Comparison of ENCODE assay signal across 33 cellular contexts in genomic region chr20:44123251-44123650, GRCh38.
DNase-seq lines count a peak whose midpoint lies in the region; ATAC-seq and TF ChIP-seq lines count a peak whose summit lies in the region.
"Had no signal": no experiment of that assay in that cellular context is flagged by ENCODE, and none has a peak within 500 bp of the region (broad histone marks: within the 10 kb centered on the region; RNA-seq: fewer than 3 reads in every experiment).

No MANE protein-coding gene starts in this region.

- H3K4me1 ChIP-seq in BLaER1 treated with 17β-estradiol and CSF1 and Interleukin-3, amounts not matched to agents 10 nM and 100 nM, result peaks cover 0 to 28% (median 21%) of the 10 kb centered on the region in 10 experiments; a peak in 14 of 20 replicates
- no peaks in the 10 kb centered on the region for H3K4me1 ChIP-seq in endodermal cell (ENCODE audit: control insufficient read depth, insufficient read depth, low read length)
- H3K4me1 ChIP-seq in right cardiac atrium (ENCODE audit: control insufficient read depth, insufficient read depth, low read length), result peaks cover 3% of the 10 kb centered on the region
- peaks cover 21% of the 10 kb centered on the region for H3K4me1 ChIP-seq in rectal smooth muscle tissue (ENCODE audit: control insufficient read depth, insufficient read depth, low read length)
- H3K4me1 ChIP-seq: prostate gland, thyroid gland had no signal

- H3K4me1 Mint-ChIP-seq in endodermal cell (no peaks in the 10 kb centered on the region), T-cell (no peaks in the 10 kb centered on the region)
- H3K4me1 Mint-ChIP-seq: activated CD4-positive, alpha-beta T cell treated with anti-CD3 and anti-CD28 coated beads for 36 hours; CD8-positive, alpha-beta memory T cell; stimulated activated naive CD8-positive, alpha-beta T cell treated with anti-CD3 and anti-CD28 coated beads, Interleukin-15, amount 100 ng/mL, for 72 hours had no signal

- ATAC-seq in right cardiac atrium (peak; percentile 10 to 17), GM18868 (IDR thresholded peaks at IDR 0.05; ENCODE audit: unreplicated experiment) (no peak), T-cell (replicated peaks in 1 of 4) (no peak), GM19351 (IDR thresholded peaks at IDR 0.05; ENCODE audit: unreplicated experiment) (no peak)
- ATAC-seq: activated CD4-positive, alpha-beta T cell treated with anti-CD3 and anti-CD28 coated beads for 36 hours; activated CD8-positive, alpha-beta T cell treated with anti-CD3 and anti-CD28 coated beads for 36 hours; left colon; stimulated activated naive CD8-positive, alpha-beta T cell treated with anti-CD3 and anti-CD28 coated beads, Interleukin-15, amount 100 ng/mL, for 72 hours had no signal

- H3K9me3 Mint-ChIP-seq in endodermal cell, result no peaks in the 10 kb centered on the region
- no peaks in the 10 kb centered on the region for H3K9me3 Mint-ChIP-seq in T-cell
- H3K9me3 Mint-ChIP-seq: activated CD8-positive, alpha-beta T cell treated with anti-CD3 and anti-CD28 coated beads for 36 hours; activated T-helper 1 cell treated with anti-CD3 and anti-CD28 coated beads, Interleukin-12 subunit alpha, Interleukin-12 subunit beta, Interleukin-2, Interleukin-4 antibody, amounts not matched to agents 30 ng/mL and 10 ng/mL and 1 ng/mL, durations not matched to agents 14 hours and 24 hours and 36 hours; CD8-positive, alpha-beta memory T cell; stimulated activated naive CD8-positive, alpha-beta T cell treated with anti-CD3 and anti-CD28 coated beads, Interleukin-15, amount 100 ng/mL, for 72 hours; T-helper 2 cell treated with Interferon-gamma antibody and Interleukin-4, amounts not matched to agents 5 μg/mL and 100 μg/mL, for 36 hours had no signal

- no peaks in the 10 kb centered on the region; a peak in 1 of 22 replicates for H3K36me3 ChIP-seq in BLaER1 treated with 17β-estradiol and CSF1 and Interleukin-3, amounts not matched to agents 10 nM and 100 nM
- H3K36me3 ChIP-seq in endodermal cell (ENCODE audit: control insufficient read depth, insufficient read depth, low read length) (no peaks in the 10 kb centered on the region), rectal smooth muscle tissue (ENCODE audit: control insufficient read depth, insufficient read depth, low read length) (no peaks in the 10 kb centered on the region)
- H3K36me3 ChIP-seq: brain microvascular endothelial cell, prostate gland, thyroid gland had no signal

- H3K9me3 ChIP-seq in BLaER1 treated with 17β-estradiol and CSF1 and Interleukin-3, amounts not matched to agents 10 nM and 100 nM (replicated peaks in 1 of 11), result peaks cover 0 to 14% (median 7%) of the 10 kb centered on the region in 11 experiments; a peak in 8 of 22 replicates
- H3K9me3 ChIP-seq in endodermal cell (ENCODE audit: control insufficient read depth, low read length) (no peaks in the 10 kb centered on the region), right cardiac atrium (ENCODE audit: control insufficient read depth, low read length) (no peaks in the 10 kb centered on the region)
- H3K9me3 ChIP-seq: prostate gland, thyroid gland had no signal

- peak; percentile 54 for DNase-seq in endodermal cell
- DNase-seq in right cardiac atrium, result no peak
- DNase-seq in T-cell, result no peak
- DNase-seq in T-helper 9 cell, result no peak
- DNase-seq: activated CD4-positive, alpha-beta T cell treated with anti-CD3 and anti-CD28 coated beads for 36 hours; activated CD8-positive, alpha-beta memory T cell treated with anti-CD3 and anti-CD28 coated beads, Interleukin-2, amount 50 U/mL, for 48 hours; activated CD8-positive, alpha-beta T cell treated with anti-CD3 and anti-CD28 coated beads for 36 hours; activated naive CD4-positive, alpha-beta T cell treated with Interleukin-2 at 50 U/mL for 16 hours; brain microvascular endothelial cell; CD8-positive, alpha-beta memory T cell; DMS 273 treated with DMSO at 0.1 percent for 48 hours; dorsolateral prefrontal cortex; EL; H7; KBM-7; left colon; NCI-H1105 treated with DMSO at 0.1 percent for 48 hours; NCI-H187 treated with DMSO at 0.1 percent for 48 hours; NCI-H2171 treated with DMSO at 0.1 percent for 48 hours; NCI-H524 treated with DMSO at 0.1 percent for 48 hours; nucleus accumbens; OCI-M1; small intestine; stimulated activated naive CD8-positive, alpha-beta T cell treated with anti-CD3 and anti-CD28 coated beads, Interleukin-15, amount 100 ng/mL, for 72 hours; thyroid gland had no signal

- H3K27ac ChIP-seq in BLaER1 treated with 17β-estradiol and CSF1 and Interleukin-3, amounts not matched to agents 10 nM and 100 nM, result no peak overlapping the region
- H3K27ac ChIP-seq in endodermal cell (ENCODE audit: low read depth, low read length) (no peak overlapping the region), right cardiac atrium (ENCODE audit: low read length) (no peak overlapping the region), rectal smooth muscle tissue (ENCODE audit: low read depth, low read length) (peak overlapping the region; percentile 57)
- H3K27ac ChIP-seq: brain microvascular endothelial cell, dorsolateral prefrontal cortex, prostate gland, thyroid gland, VCaP had no signal

- H3K9ac ChIP-seq in BLaER1 treated with 17β-estradiol and CSF1 and Interleukin-3, amounts not matched to agents 10 nM and 100 nM, result 0 out of 22 replicates have a peak overlapping the region, but pooled peaks of 1 of the 11 experiments have one; percentile 14
- H3K9ac ChIP-seq in endodermal cell (ENCODE audit: extremely low read depth, low read length, poor library complexity, severe bottlenecking) (no peak overlapping the region), rectal smooth muscle tissue (ENCODE audit: low read length) (no peak overlapping the region)

- H3K27me3 Mint-ChIP-seq in endodermal cell (ENCODE audit: insufficient read depth) (peaks cover 3% of the 10 kb centered on the region), T-cell (peaks cover 31 to 41% of the 10 kb centered on the region in 2 donors)

- H3K4me3 ChIP-seq in BLaER1 treated with 17β-estradiol and CSF1 and Interleukin-3, amounts not matched to agents 10 nM and 100 nM, result no peak overlapping the region
- no peak overlapping the region for H3K4me3 ChIP-seq in endodermal cell (ENCODE audit: low read length)
- no peak overlapping the region for H3K4me3 ChIP-seq in right cardiac atrium (ENCODE audit: low read length)
- H3K4me3 ChIP-seq in rectal smooth muscle tissue (ENCODE audit: low read length), result no peak overlapping the region
- H3K4me3 ChIP-seq: dorsolateral prefrontal cortex, prostate gland, thyroid gland had no signal

- TF ChIP-seq CTCF in endodermal cell (conservative IDR thresholded peaks at IDR 0.05), result no peak

- H3K4me3 Mint-ChIP-seq in endodermal cell, result no peak overlapping the region
- H3K4me3 Mint-ChIP-seq in T-cell, result no peak overlapping the region
- H3K4me3 Mint-ChIP-seq: activated CD4-positive, alpha-beta T cell treated with anti-CD3 and anti-CD28 coated beads for 36 hours; activated CD8-positive, alpha-beta T cell treated with anti-CD3 and anti-CD28 coated beads for 36 hours; activated T-helper 1 cell treated with anti-CD3 and anti-CD28 coated beads, Interleukin-12 subunit alpha, Interleukin-12 subunit beta, Interleukin-2, Interleukin-4 antibody, amounts not matched to agents 30 ng/mL and 10 ng/mL and 1 ng/mL, durations not matched to agents 14 hours and 24 hours and 36 hours; stimulated activated naive CD8-positive, alpha-beta T cell treated with anti-CD3 and anti-CD28 coated beads, Interleukin-15, amount 100 ng/mL, for 72 hours; T-helper 2 cell treated with Interferon-gamma antibody and Interleukin-4, amounts not matched to agents 5 μg/mL and 100 μg/mL, for 36 hours had no signal

- POLR2A ChIA-PET in T-cell (lab: Charles Lee), result no interaction called here

- H3K27ac Mint-ChIP-seq in endodermal cell (no peak overlapping the region), T-cell (no peak overlapping the region)
- H3K27ac Mint-ChIP-seq: activated CD4-positive, alpha-beta T cell treated with anti-CD3 and anti-CD28 coated beads for 36 hours; activated CD8-positive, alpha-beta T cell treated with anti-CD3 and anti-CD28 coated beads for 36 hours; activated T-helper 1 cell treated with anti-CD3 and anti-CD28 coated beads, Interleukin-12 subunit alpha, Interleukin-12 subunit beta, Interleukin-2, Interleukin-4 antibody, amounts not matched to agents 30 ng/mL and 10 ng/mL and 1 ng/mL, durations not matched to agents 14 hours and 24 hours and 36 hours; CD8-positive, alpha-beta memory T cell; stimulated activated naive CD8-positive, alpha-beta T cell treated with anti-CD3 and anti-CD28 coated beads, Interleukin-15, amount 100 ng/mL, for 72 hours; T-helper 2 cell treated with Interferon-gamma antibody and Interleukin-4, amounts not matched to agents 5 μg/mL and 100 μg/mL, for 36 hours had no signal

- intact Hi-C loops in right cardiac atrium (cut with DNase I), result no loop called here

- peak overlapping the region in 7 of 11 experiments; percentile 15 to 46 (median 31); a peak in 9 of 22 replicates for H3K4me2 ChIP-seq in BLaER1 treated with 17β-estradiol and CSF1 and Interleukin-3, amounts not matched to agents 10 nM and 100 nM

- H3K27me3 ChIP-seq in BLaER1 treated with 17β-estradiol and CSF1 and Interleukin-3, amounts not matched to agents 10 nM and 100 nM, result no peaks in the 10 kb centered on the region
- H3K27me3 ChIP-seq in endodermal cell (ENCODE audit: control insufficient read depth, insufficient read depth, low read length, poor library complexity, severe bottlenecking) (no peaks in the 10 kb centered on the region), right cardiac atrium (ENCODE audit: control insufficient read depth, insufficient read depth) (no peaks in the 10 kb centered on the region), rectal smooth muscle tissue (ENCODE audit: control insufficient read depth, insufficient read depth, low read length) (no peaks in the 10 kb centered on the region)
- H3K27me3 ChIP-seq: brain microvascular endothelial cell, thyroid gland had no signal

- no peaks in the 10 kb centered on the region for H4K20me1 ChIP-seq in BLaER1 treated with 17β-estradiol and CSF1 and Interleukin-3, amounts not matched to agents 10 nM and 100 nM

- no peaks in the 10 kb centered on the region for H3K36me3 Mint-ChIP-seq in endodermal cell (ENCODE audit: low read depth)
- H3K36me3 Mint-ChIP-seq in T-cell, result no peaks in the 10 kb centered on the region
- H3K36me3 Mint-ChIP-seq: CD8-positive, alpha-beta memory T cell had no signal

- 87 to 96% methylated on average over 3 to 7 of the region's 7 CpGs for WGBS in endodermal cell (ENCODE audit: insufficient coverage in 1 of 2, insufficient read length in 1 of 2), 2 experiments
- 57% methylated on average over 7 of the region's 7 CpGs for WGBS in right cardiac atrium

- CTCF ChIA-PET in T-cell (lab: Charles Lee), result no interaction called here

Comparison
In these comparisons a context has a peak if more than half of its experiments do, and no peak if none do; other contexts are left out.
1. ATAC-seq: peak in right cardiac atrium (2 of 2); none in GM18868 (single experiment), T-cell (0 of 4) and GM19351 (single experiment).